8 cellular contexts compared by ENCODE assay signal in genomic region chr2:239400000-239400831, GRCh38. TPM values are rescaled to one million over a fixed set of nuclear protein-coding genes. Genes with fewer than 3 reads are reported as not detected.
DNase-seq lines count a peak whose midpoint lies in the region; ATAC-seq and TF ChIP-seq lines count a peak whose summit lies in the region.

No MANE protein-coding gene starts in this region.

- DNase-seq in activated effector memory CD4-positive, alpha-beta T cell treated with anti-CD3 and anti-CD28 coated beads, Interleukin-2, amount 50 U/mL, for 16 hours, result peak; percentile 71
- DNase-seq in activated effector memory CD4-positive, alpha-beta T cell treated with Interleukin-2 at 50 U/mL for 16 hours, result no peak
- DNase-seq in NAMALWA (ENCODE audit: low spot score) (peak; percentile 69), body of pancreas (peak in 1 of 4 donors; percentile 16), memory B cell (ENCODE audit: low spot score in 2 of 2) (no peak), tibial nerve (ENCODE audit: low spot score in 2 of 2) (no peak), NOMO-1 treated with dmso at 0.1 percent for 144 hours (lab: John Stamatoyannopoulos, UW; ENCODE audit: unreplicated experiment) (no peak), GM10248 (ENCODE audit: extremely low spot score) (no peak)

- H3K9me3 ChIP-seq in body of pancreas (no peaks in the 10 kb centered on the region), tibial nerve (no peaks in the 10 kb centered on the region)

- H3K4me1 ChIP-seq in body of pancreas (peaks cover 26% of the 10 kb centered on the region), tibial nerve (peaks cover 0 to 35% (median 15%) of the 10 kb centered on the region in 4 donors)

- peaks cover 11% of the 10 kb centered on the region for H3K4me1 Mint-ChIP-seq in memory B cell

- H3K36me3 ChIP-seq in body of pancreas (replicated peaks in 1 of 2; ENCODE audit: insufficient read depth in 1 of 2, low read depth in 2 of 2), result no peaks in the 10 kb centered on the region
- no peaks in the 10 kb centered on the region for H3K36me3 ChIP-seq in tibial nerve

- 0% methylated on average over 15 to 78 of the region's 131 CpGs for WGBS in body of pancreas, 2 donors
- 0% methylated on average over 17 to 60 of the region's 131 CpGs for WGBS in tibial nerve, 2 donors

- intact Hi-C loops in body of pancreas (cut with DNase I), result no loop called here

- no peak for ATAC-seq in body of pancreas
- ATAC-seq in memory B cell (ENCODE audit: low read depth), result peak; percentile 4

- H3K4me3 ChIP-seq in body of pancreas, result peak overlapping the region in 1 of 2 donors; percentile 11
- peak overlapping the region; percentile 28 to 74 (median 48) for H3K4me3 ChIP-seq in tibial nerve

- H3K27me3 ChIP-seq in body of pancreas (no peaks in the 10 kb centered on the region), tibial nerve (no peaks in the 10 kb centered on the region)

- peak overlapping the region in 3 of 4 donors; percentile 63 to 99 (median 92) for H3K27ac ChIP-seq in body of pancreas
- peak overlapping the region; percentile 65 to 98 (median 75) for H3K27ac ChIP-seq in tibial nerve

- H3K4me3 Mint-ChIP-seq in memory B cell, result peak overlapping the region; percentile 85

- POLR2A ChIA-PET in GM10248 (lab: Yijun Ruan, JAX), result interaction anchor here (0.7 to 1.0 kb wide), 5 partner anchors 12 to 258 kb away, joined by 3 to 5 read pairs (median 4); no protein-coding TSS in a partner anchor

- TF ChIP-seq CTCF in body of pancreas (IDR thresholded peaks at IDR 0.05) (no peak), tibial nerve (IDR thresholded peaks at IDR 0.05) (no peak), GM10248 (IDR thresholded peaks at IDR 0.05; ENCODE audit: control extremely low read depth, extremely low read depth, low read depth, missing control alignments) (no peak)

- H3K27ac Mint-ChIP-seq in memory B cell, result peak overlapping the region; percentile 99

- no peaks in the 10 kb centered on the region for H3K9me3 Mint-ChIP-seq in memory B cell

- TF ChIP-seq POLR2A in body of pancreas (IDR thresholded peaks at IDR 0.05) (no peak), tibial nerve (IDR thresholded peaks at IDR 0.05) (no peak)

- H3K36me3 Mint-ChIP-seq in memory B cell, result peaks cover 2% of the 10 kb centered on the region

- no peaks in the 10 kb centered on the region for H3K27me3 Mint-ChIP-seq in memory B cell

- no peak for TF ChIP-seq EP300 in tibial nerve (IDR thresholded peaks at IDR 0.05)

- CTCF ChIA-PET in GM10248 (lab: Yijun Ruan, JAX), result no interaction called here

RNA-seq across cellular contexts. Expression of gene HDAC4, which starts 0.6 kb away (rescaled TPM):
- 100 to 1,000 TPM in 1 of 2 donors, 1 to 10 TPM in 1; 9.3 to 139 TPM for total RNA-seq in body of pancreas
- total RNA-seq in tibial nerve, result 100 to 1,000 TPM in 2 of 4 donors, 10 to 100 TPM in 2; 68.0 to 123 (median 86.5) TPM

Comparison
In these comparisons a context has a peak if more than half of its experiments do, and no peak if none do; other contexts are left out.
1. DNase-seq: peak in activated effector memory CD4-positive, alpha-beta T cell treated with anti-CD3 and anti-CD28 coated beads, Interleukin-2, amount 50 U/mL, for 16 hours (single experiment) and NAMALWA (single experiment); none in activated effector memory CD4-positive, alpha-beta T cell treated with Interleukin-2 at 50 U/mL for 16 hours (single experiment), memory B cell (0 of 2), tibial nerve (0 of 2), NOMO-1 treated with dmso at 0.1 percent for 144 hours (single experiment) and GM10248 (single experiment).